ENCODE assay signal across 8 cellular contexts in genomic region chr7:23469961-23470250, GRCh38. TPM values are rescaled to one million over a fixed set of nuclear protein-coding genes. Genes with fewer than 3 reads are reported as not detected.
DNase-seq lines count a peak whose midpoint lies in the region; ATAC-seq and TF ChIP-seq lines count a peak whose summit lies in the region.

No MANE protein-coding gene starts in this region.

- H3K9me3 ChIP-seq in heart left ventricle (no peaks in the 10 kb centered on the region), iPS-18a (ENCODE audit: control insufficient read depth, low read depth, low read length) (no peaks in the 10 kb centered on the region)

- H3K36me3 Mint-ChIP-seq in activated CD4-positive, alpha-beta memory T cell treated with anti-CD3 and anti-CD28 coated beads, Interleukin-2, amount 10 ng/mL, durations not matched to agents 7 days and 5 days (ENCODE audit: low read depth) = peaks cover 4% of the 10 kb centered on the region
- H3K36me3 Mint-ChIP-seq in type B pancreatic cell = peaks cover 6% of the 10 kb centered on the region

- POLR2A ChIA-PET in activated CD4-positive, alpha-beta memory T cell treated with anti-CD3 and anti-CD28 coated beads, Interleukin-2, amount 10 ng/mL, durations not matched to agents 7 days and 5 days (lab: Charles Lee) = interaction anchor here (0.9 to 1.2 kb wide), 3 partner anchors 10 to 70 kb away, joined by 3 to 4 read pairs (median 4); no protein-coding TSS in a partner anchor

- CTCF ChIA-PET in activated CD4-positive, alpha-beta memory T cell treated with anti-CD3 and anti-CD28 coated beads, Interleukin-2, amount 10 ng/mL, durations not matched to agents 7 days and 5 days (lab: Charles Lee) = interaction anchor here (1.6 kb wide), 1 partner anchor 197 kb away, joined by 6 read pairs; no protein-coding TSS in a partner anchor

- peak overlapping the region in 9 of 12 donors; percentile 3 to 50 (median 32) for H3K4me3 ChIP-seq in heart left ventricle
- H3K4me3 ChIP-seq in iPS-18a (ENCODE audit: low read length) = peak overlapping the region; percentile 94

- DNase-seq in heart left ventricle = no peak
- no peak for DNase-seq in left ventricle myocardium superior
- no peak for DNase-seq in activated CD4-positive, alpha-beta memory T cell treated with anti-CD3 and anti-CD28 coated beads, Interleukin-2, amount 10 ng/mL, durations not matched to agents 7 days and 5 days
- DNase-seq in type B pancreatic cell (ENCODE audit: extremely low spot score, unreplicated experiment) = no peak
- no peak for DNase-seq in NCI-H2196 (lab: John Stamatoyannopoulos, UW; ENCODE audit: unreplicated experiment)
- DNase-seq in NCI-H2107 treated with DMSO at 0.1 percent for 48 hours (lab: John Stamatoyannopoulos, UW; ENCODE audit: unreplicated experiment) = no peak
- no peak for DNase-seq in kidney tubule cell (ENCODE audit: low spot score)

- no peak for TF ChIP-seq POLR2A in heart left ventricle (IDR thresholded peaks at IDR 0.05)

- no peak for TF ChIP-seq CTCF in heart left ventricle (IDR thresholded peaks at IDR 0.05)
- no peak for TF ChIP-seq CTCF in type B pancreatic cell (conservative IDR thresholded peaks at IDR 0.05)

- H3K27me3 Mint-ChIP-seq in activated CD4-positive, alpha-beta memory T cell treated with anti-CD3 and anti-CD28 coated beads, Interleukin-2, amount 10 ng/mL, durations not matched to agents 7 days and 5 days = peaks cover 77% of the 10 kb centered on the region
- H3K27me3 Mint-ChIP-seq in type B pancreatic cell = no peaks in the 10 kb centered on the region

- no peak for ATAC-seq in heart left ventricle
- no peak for ATAC-seq in left ventricle myocardium superior

- H3K9ac ChIP-seq in iPS-18a (ENCODE audit: low read length) = peak overlapping the region; percentile 88

- H3K36me3 ChIP-seq in heart left ventricle = no peaks in the 10 kb centered on the region
- no peaks in the 10 kb centered on the region for H3K36me3 ChIP-seq in iPS-18a (ENCODE audit: control insufficient read depth, low read depth, low read length)

- intact Hi-C loops in heart left ventricle (cut with DNase I) = loop anchor here in 1 of 10 donors (10.0 kb wide), 1 partner anchor 285 kb away; the partner anchor contains the start of gene NUP42
- intact Hi-C loops in left ventricle myocardium superior (cut with micrococcal nuclease) = no loop called here

- H3K27ac ChIP-seq in heart left ventricle (no peak overlapping the region), iPS-18a (ENCODE audit: low read length) (peak overlapping the region; percentile 87)

- H3K4me1 Mint-ChIP-seq in activated CD4-positive, alpha-beta memory T cell treated with anti-CD3 and anti-CD28 coated beads, Interleukin-2, amount 10 ng/mL, durations not matched to agents 7 days and 5 days = peaks cover 46% of the 10 kb centered on the region
- peaks cover 25% of the 10 kb centered on the region for H3K4me1 Mint-ChIP-seq in type B pancreatic cell (ENCODE audit: unreplicated experiment)

- H3K27ac Mint-ChIP-seq in activated CD4-positive, alpha-beta memory T cell treated with anti-CD3 and anti-CD28 coated beads, Interleukin-2, amount 10 ng/mL, durations not matched to agents 7 days and 5 days = no peak overlapping the region
- H3K27ac Mint-ChIP-seq in type B pancreatic cell = peak overlapping the region; percentile 100

- H3K9me3 Mint-ChIP-seq in activated CD4-positive, alpha-beta memory T cell treated with anti-CD3 and anti-CD28 coated beads, Interleukin-2, amount 10 ng/mL, durations not matched to agents 7 days and 5 days = no peaks in the 10 kb centered on the region
- no peaks in the 10 kb centered on the region for H3K9me3 Mint-ChIP-seq in type B pancreatic cell

- H3K27me3 ChIP-seq in heart left ventricle = peaks cover 81 to 100% (median 99%) of the 10 kb centered on the region in 9 donors
- H3K27me3 ChIP-seq in iPS-18a (ENCODE audit: control insufficient read depth, insufficient read depth, low read length) = no peaks in the 10 kb centered on the region

- peak overlapping the region; percentile 81 for H3K4me3 Mint-ChIP-seq in activated CD4-positive, alpha-beta memory T cell treated with anti-CD3 and anti-CD28 coated beads, Interleukin-2, amount 10 ng/mL, durations not matched to agents 7 days and 5 days
- H3K4me3 Mint-ChIP-seq in type B pancreatic cell = peak overlapping the region; percentile 91

- H3K4me1 ChIP-seq in heart left ventricle (peaks cover 5 to 60% (median 38%) of the 10 kb centered on the region in 12 donors), iPS-18a (ENCODE audit: control insufficient read depth, low read depth, low read length) (peaks cover 28% of the 10 kb centered on the region)

- WGBS in heart left ventricle, 4 donors = 3 to 5% (median 4%) methylated on average over 17 to 18 of the region's 18 CpGs

RNA-seq across cellular contexts. Expression of gene IGF2BP3, which starts 0.4 kb away (rescaled TPM):
- total RNA-seq in heart left ventricle (1 to 10 TPM in 2 of 9 donors, under 1 TPM in 3, not detected in 4; 0.27 to 2.2 (median 0.69) TPM), left ventricle myocardium superior (not detected), type B pancreatic cell (ENCODE audit: low replicate concordance) (99.3 and 107 TPM in 2 replicates)
- under 1 TPM in 1 of 2 donors, not detected in 1; 0.30 TPM for polyA plus RNA-seq in heart left ventricle
- total RNA-seq in activated CD4-positive, alpha-beta memory T cell treated with anti-CD3 and anti-CD28 coated beads, Interleukin-2, amount 10 ng/mL, durations not matched to agents 7 days and 5 days = under 1 TPM; 0.48 to 0.68 TPM

Comparison
In these comparisons a context has a peak if more than half of its experiments do, and no peak if none do; other contexts are left out.
1. RNA of gene IGF2BP3, which starts 0.4 kb away (total RNA-seq): 99.3 to 107 TPM in type B pancreatic cell; 0.48 to 0.68 TPM in activated CD4-positive, alpha-beta memory T cell treated with anti-CD3 and anti-CD28 coated beads, Interleukin-2, amount 10 ng/mL, durations not matched to agents 7 days and 5 days, 0.27 to 2.2 TPM in heart left ventricle and not detected in left ventricle myocardium superior (single experiment); every median in the first group is over 10 times any median in the second.